Comparison of ENCODE assay signal across 10 cellular contexts in genomic region chr9:83062011-83062652, GRCh38. TPM values are rescaled to one million over a fixed set of nuclear protein-coding genes. Genes with fewer than 3 reads are reported as not detected.
DNase-seq lines count a peak whose midpoint lies in the region; ATAC-seq and TF ChIP-seq lines count a peak whose summit lies in the region.
"Had no signal": no experiment of that assay in that cellular context is flagged by ENCODE, and none has a peak within 500 bp of the region (broad histone marks: within the 10 kb centered on the region; RNA-seq: fewer than 3 reads in every experiment).

No MANE protein-coding gene starts in this region.

- H3K79me2 ChIP-seq in PC-3 (ENCODE audit: low read length), result peaks cover 35% of the 10 kb centered on the region

- H3K36me3 Mint-ChIP-seq in naive thymus-derived CD8-positive, alpha-beta T cell, result peaks cover 0 to 12% (median 1%) of the 10 kb centered on the region in 3 donors

- H3F3A ChIP-seq in PC-3 (ENCODE audit: low read length, unreplicated experiment), result no peaks in the 10 kb centered on the region

- H3K9me3 ChIP-seq in PC-3 (ENCODE audit: low read length), result no peaks in the 10 kb centered on the region
- H3K9me3 ChIP-seq in left ventricle myocardium inferior (replicated peaks), result peaks cover 7% of the 10 kb centered on the region
- H3K9me3 ChIP-seq in skeletal muscle satellite cell (replicated peaks; ENCODE audit: low read length), result no peaks in the 10 kb centered on the region

- peak; percentile 72 for DNase-seq in H7
- peak; percentile 55 for DNase-seq in PC-3
- DNase-seq in left ventricle myocardium inferior, result peak; percentile 15
- no peak for DNase-seq in NCI-H1436 treated with DMSO at 0.1 percent for 48 hours (lab: John Stamatoyannopoulos, UW)
- no peak for DNase-seq in naive thymus-derived CD8-positive, alpha-beta T cell
- no peak for DNase-seq in GDM1 (lab: John Stamatoyannopoulos, UW)
- no peak for DNase-seq in Ammon's horn (ENCODE audit: low spot score)

- H3K4me3 Mint-ChIP-seq in naive thymus-derived CD8-positive, alpha-beta T cell, result no peak overlapping the region
- H3K4me3 Mint-ChIP-seq: stimulated activated naive CD8-positive, alpha-beta T cell treated with anti-CD3 and anti-CD28 coated beads, Interleukin-15, Interleukin-2, amounts not matched to agents 100 ng/mL and 50 ng/mL, for 24 hours had no signal

- H3K4me1 ChIP-seq in PC-3 (ENCODE audit: insufficient read depth, low read length), result peaks cover 38% of the 10 kb centered on the region
- H3K4me1 ChIP-seq in left ventricle myocardium inferior, result peaks cover 19% of the 10 kb centered on the region
- peaks cover 30% of the 10 kb centered on the region for H3K4me1 ChIP-seq in skeletal muscle satellite cell (ENCODE audit: control insufficient read depth, insufficient read depth, low read length)

- H3K4me3 ChIP-seq in H7 (ENCODE audit: insufficient read depth, low read depth, low read length) (peak overlapping the region; percentile 57), PC-3 (ENCODE audit: low read length) (peak overlapping the region; percentile 72), left ventricle myocardium inferior (peak overlapping the region; percentile 59), skeletal muscle satellite cell (ENCODE audit: low read length) (peak overlapping the region; percentile 62)

- no peak for TF ChIP-seq CTCF in PC-3 (conservative IDR thresholded peaks at IDR 0.05; ENCODE audit: low read depth, low read length)
- TF ChIP-seq CTCF in left ventricle myocardium inferior (IDR thresholded peaks at IDR 0.05; ENCODE audit: borderline replicate concordance), result no peak

- H3K27me3 ChIP-seq in H7 (ENCODE audit: control insufficient read depth, insufficient read depth, low read length), result peaks cover 53% of the 10 kb centered on the region
- no peaks in the 10 kb centered on the region for H3K27me3 ChIP-seq in PC-3 (ENCODE audit: low read length)
- peaks cover 82% of the 10 kb centered on the region for H3K27me3 ChIP-seq in left ventricle myocardium inferior (ENCODE audit: low read depth)
- H3K27me3 ChIP-seq in skeletal muscle satellite cell (ENCODE audit: control insufficient read depth, insufficient read depth, low read length), result peaks cover 46% of the 10 kb centered on the region

- H3K27me3 Mint-ChIP-seq in naive thymus-derived CD8-positive, alpha-beta T cell, result peaks cover 31 to 67% (median 44%) of the 10 kb centered on the region in 5 donors

- H3K4me2 ChIP-seq in PC-3 (ENCODE audit: low read length) (peak overlapping the region; percentile 86), skeletal muscle satellite cell (ENCODE audit: low read length) (peak overlapping the region; percentile 78)

- CTCF ChIA-PET in PC-3 (lab: Charles Lee), result interaction anchor here (0.6 kb wide), 1 partner anchor 122 kb away, joined by 3 read pairs; no protein-coding TSS in a partner anchor

- peak overlapping the region; percentile 60 for H3K27ac ChIP-seq in PC-3 (ENCODE audit: low read length)
- no peak overlapping the region for H3K27ac ChIP-seq in left ventricle myocardium inferior (replicated peaks)
- H3K27ac ChIP-seq: HL-60 had no signal

- no peak overlapping the region for H3K27ac Mint-ChIP-seq in naive thymus-derived CD8-positive, alpha-beta T cell
- H3K27ac Mint-ChIP-seq: stimulated activated naive CD8-positive, alpha-beta T cell treated with anti-CD3 and anti-CD28 coated beads, Interleukin-15, Interleukin-2, amounts not matched to agents 100 ng/mL and 50 ng/mL, for 24 hours had no signal

- POLR2A ChIA-PET in PC-3 (lab: Charles Lee; ENCODE audit: unreplicated experiment), result interaction anchor here (0.6 to 0.7 kb wide), 2 partner anchors 20 to 35 kb away, joined by 3 to 8 read pairs; no protein-coding TSS in a partner anchor
- POLR2A ChIA-PET in naive thymus-derived CD8-positive, alpha-beta T cell (lab: Charles Lee), result no interaction called here

- peak overlapping the region; percentile 77 for H2AFZ ChIP-seq in PC-3 (ENCODE audit: low read length)

- H3K36me3 ChIP-seq in H7 (replicated peaks; ENCODE audit: control insufficient read depth, insufficient read depth, low read length) (no peaks in the 10 kb centered on the region), PC-3 (ENCODE audit: low read depth, low read length) (no peaks in the 10 kb centered on the region), left ventricle myocardium inferior (no peaks in the 10 kb centered on the region), skeletal muscle satellite cell (ENCODE audit: insufficient read depth, low read length) (no peaks in the 10 kb centered on the region)

- peaks cover 0 to 6% (median 0%) of the 10 kb centered on the region in 9 donors for H3K9me3 Mint-ChIP-seq in naive thymus-derived CD8-positive, alpha-beta T cell

- H4K20me1 ChIP-seq in PC-3 (ENCODE audit: low read length), result no peaks in the 10 kb centered on the region

- peaks cover 0 to 2% (median 0%) of the 10 kb centered on the region in 4 donors for H3K4me1 Mint-ChIP-seq in naive thymus-derived CD8-positive, alpha-beta T cell

- no TSS peak for BruUV-seq in PC-3 (replicated peaks; lab: Mats Ljungman, UMichigan)

- H3K9me2 ChIP-seq in PC-3 (replicated peaks; ENCODE audit: low read length), result no peaks in the 10 kb centered on the region

- peak; percentile 29 for ATAC-seq in PC-3
- ATAC-seq in naive thymus-derived CD8-positive, alpha-beta T cell, result no peak

- intact Hi-C loops in PC-3 (cut with micrococcal nuclease), result loop anchor here (10.0 kb wide), 1 partner anchor 67 kb away; no protein-coding TSS in a partner anchor
- intact Hi-C loops in left ventricle myocardium inferior (cut with micrococcal nuclease), result no loop called here

- H3K9ac ChIP-seq in PC-3 (ENCODE audit: low read length), result peak overlapping the region; percentile 81
- no peak overlapping the region for H3K9ac ChIP-seq in skeletal muscle satellite cell (ENCODE audit: low read depth, low read length)

RNA-seq across cellular contexts. Expression of gene RASEF, which starts 0.8 kb away (rescaled TPM):
- total RNA-seq in H7 (2014; rRNA removed; shearing (Covaris generic)), result 1.2 TPM in 2 replicates
- 12.3 and 14.7 TPM in 2 replicates for total RNA-seq in PC-3 (2014; rRNA removed)
- total RNA-seq in left ventricle myocardium inferior, result 0.05 TPM
- total RNA-seq in skeletal muscle satellite cell (2012; rRNA removed), result under 0.01 and 0.22 TPM in 2 replicates
- total RNA-seq in naive thymus-derived CD8-positive, alpha-beta T cell, result not detected
- not detected for polyA plus RNA-seq in naive thymus-derived CD8-positive, alpha-beta T cell

Comparison
In these comparisons a context has a peak if more than half of its experiments do, and no peak if none do; other contexts are left out.
1. DNase-seq: peak in H7 (single experiment), PC-3 (single experiment) and left ventricle myocardium inferior (single experiment); none in NCI-H1436 treated with DMSO at 0.1 percent for 48 hours (single experiment), naive thymus-derived CD8-positive, alpha-beta T cell (0 of 10), GDM1 (single experiment) and Ammon's horn (single experiment).
2. Peak in every context shown above with its lines, with median percentiles within 50 percentile points of each other: H3K4me3 ChIP-seq.